Comparison of ENCODE assay signal across 6 cellular contexts in the genomic region with DNA sequence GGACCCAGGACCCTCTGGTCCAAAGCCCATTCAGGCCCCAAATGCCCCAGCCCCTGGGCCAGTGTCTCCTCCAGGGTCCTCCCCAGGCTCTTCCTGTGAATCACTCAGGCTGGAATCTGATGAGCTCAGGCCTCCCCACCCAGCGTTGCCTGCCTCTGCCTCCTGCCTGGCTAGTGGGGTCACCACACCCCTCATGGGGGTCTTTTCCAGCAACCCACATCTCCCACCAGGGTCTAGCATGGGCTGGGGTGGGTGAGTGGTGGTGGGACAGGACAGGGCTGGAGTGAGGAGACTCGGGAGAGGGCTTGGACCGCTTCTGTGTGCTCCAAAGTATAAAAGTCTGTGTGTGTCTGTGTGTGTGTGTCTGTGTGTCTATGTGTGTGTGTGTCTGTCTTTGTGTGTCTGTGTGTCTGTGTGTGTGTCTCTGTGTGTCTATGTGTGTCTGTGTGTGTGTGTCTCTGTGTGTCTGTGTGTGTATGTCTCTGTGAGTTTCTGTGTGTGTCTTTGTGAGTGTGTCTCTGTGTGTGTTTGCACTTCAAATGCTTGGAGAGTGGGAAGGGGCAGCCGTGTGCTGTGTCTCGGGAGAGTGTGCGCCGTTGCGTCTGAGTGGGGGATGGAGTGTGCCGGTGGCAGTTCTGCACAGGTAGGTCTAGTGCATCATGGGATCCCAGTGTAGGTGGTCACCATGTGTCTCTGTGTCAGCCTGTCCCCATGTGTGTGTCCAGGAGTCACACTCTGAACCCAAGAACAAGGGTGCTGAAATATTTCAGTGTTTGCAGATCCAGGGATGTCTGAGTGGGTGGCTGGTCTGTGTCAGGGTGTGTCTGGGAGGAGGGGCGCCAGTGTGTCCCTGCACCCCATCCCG. TPM values are rescaled to one million over a fixed set of nuclear protein-coding genes. Genes with fewer than 3 reads are reported as not detected.
A peak's percentile ranks its signal among the peaks of the same experiment; 100 is the strongest.
DNase-seq lines count a peak whose midpoint lies in the region; ATAC-seq, FAIRE-seq and TF ChIP-seq lines count a peak whose summit lies in the region.

No MANE protein-coding gene starts in this region.

- no peaks in the 10 kb centered on the region for H3K36me3 Mint-ChIP-seq in nephron (ENCODE audit: low read depth)

- H3K4me3 ChIP-seq in ascending aorta, result no peak overlapping the region

- H3K4me1 Mint-ChIP-seq in nephron, result peaks cover 48% of the 10 kb centered on the region

- H3K27ac ChIP-seq in ascending aorta, result peak overlapping the region; percentile 49 to 54

- DNase-seq in H54 (ENCODE audit: insufficient read length, low spot score) (peak; percentile 82), ascending aorta (ENCODE audit: low spot score in 2 of 2) (no peak), occipital lobe (lab: John Stamatoyannopoulos, UW) (no peak), iPS-NIHi11 (ENCODE audit: low spot score) (no peak)

- no peaks in the 10 kb centered on the region for H3K27me3 ChIP-seq in ascending aorta

- no peaks in the 10 kb centered on the region for H3K27me3 Mint-ChIP-seq in nephron (ENCODE audit: low read depth)

- peak; percentile 30; the same call in 1 of the 2 replicates for TF ChIP-seq POLR2A in H54 (IDR thresholded peaks at IDR 0.05; ENCODE audit: low read depth, low read length)

- H3K9me3 Mint-ChIP-seq in nephron, result no peaks in the 10 kb centered on the region

- intact Hi-C loops in ascending aorta (cut with DNase I), result loop anchor here (1.0 kb wide), 1 partner anchor 15 kb away; no protein-coding TSS in a partner anchor

- H3K27ac Mint-ChIP-seq in nephron, result peak overlapping the region; percentile 71 to 87 (median 85)

- H3K4me1 ChIP-seq in ascending aorta, result peaks cover 3 to 16% of the 10 kb centered on the region in 2 donors

- H3K9me3 ChIP-seq in ascending aorta, result no peaks in the 10 kb centered on the region

- no peak for TF ChIP-seq CTCF in ascending aorta (IDR thresholded peaks at IDR 0.05)
- no peak for TF ChIP-seq CTCF in nephron (IDR thresholded peaks at IDR 0.05; ENCODE audit: unreplicated experiment in 3 of 3)

- H3K36me3 ChIP-seq in ascending aorta, result peaks cover 0 to 4% of the 10 kb centered on the region in 2 donors

- no peak for ATAC-seq in GM18870 (IDR thresholded peaks at IDR 0.05; ENCODE audit: unreplicated experiment)

- no peak for FAIRE-seq in H54 (lab: Jason Lieb, UNC)

- peak overlapping the region in 2 of 3 experiments; percentile 2 to 15 for H3K4me3 Mint-ChIP-seq in nephron

RNA-seq across cellular contexts. Expression of gene RIN1, which starts 8.8 kb away (rescaled TPM):
- 28.5 TPM for total RNA-seq in ascending aorta
- 0.47 TPM for total RNA-seq in occipital lobe

RNA-seq across cellular contexts. Expression of gene CD248, which starts 10.6 kb away (rescaled TPM):
- total RNA-seq in ascending aorta (193 TPM), occipital lobe (1.1 TPM)

RNA-seq across cellular contexts. Expression of gene BRMS1, which starts 17.5 kb away (rescaled TPM):
- total RNA-seq in ascending aorta, result 24.8 TPM
- 17.6 TPM for total RNA-seq in occipital lobe

RNA-seq across cellular contexts. Expression of gene B4GAT1, which starts 20.0 kb away (rescaled TPM):
- total RNA-seq in ascending aorta (64.2 TPM), occipital lobe (63.2 TPM)

RNA-seq across cellular contexts. Expression of gene TMEM151A, which starts 35.7 kb away (rescaled TPM):
- total RNA-seq in ascending aorta, result 3.6 TPM
- 6.4 TPM for total RNA-seq in occipital lobe

Comparison
In these comparisons a context has a peak if more than half of its experiments do, and no peak if none do; other contexts are left out.
1. RNA of gene RIN1, which starts 8.8 kb away (total RNA-seq): 28.5 TPM in ascending aorta (single experiment); 0.47 TPM in occipital lobe (single experiment); every median in the first group is over 10 times any median in the second.
2. RNA of gene CD248, which starts 10.6 kb away (total RNA-seq): 193 TPM in ascending aorta (single experiment); 1.1 TPM in occipital lobe (single experiment); every median in the first group is over 10 times any median in the second.